ENCODE assay signal across 25 cellular contexts in genomic region chr11:113817162-113817561, GRCh38. TPM values are rescaled to one million over a fixed set of nuclear protein-coding genes. Genes with fewer than 3 reads are reported as not detected.
"Had no signal": no experiment of that assay in that cellular context is flagged by ENCODE, and none has a peak within 500 bp of the region (broad histone marks: within the 10 kb centered on the region; RNA-seq: fewer than 3 reads in every experiment).

No MANE protein-coding gene starts in this region.

- H3K27ac Mint-ChIP-seq: activated CD4-positive, alpha-beta T cell treated with anti-CD3 and anti-CD28 coated beads, Interleukin-2, amount 10 ng/mL, durations not matched to agents 7 days and 5 days; activated CD8-positive, alpha-beta T cell treated with anti-CD3 and anti-CD28 coated beads, Interleukin-2, amount 10 ng/mL, durations not matched to agents 7 days and 5 days; activated naive CD4-positive, alpha-beta T cell treated with anti-CD3 and anti-CD28 coated beads, Interleukin-2, amount 50 U/mL, for 24 hours; effector memory CD8-positive, alpha-beta T cell; naive thymus-derived CD4-positive, alpha-beta T cell; stimulated activated effector memory CD8-positive, alpha-beta T cell treated with anti-CD3 and anti-CD28 coated beads, Interleukin-12 subunit alpha, Interleukin-12 subunit beta, amount 100 ng/mL, for 72 hours had no signal

- H3K4me1 Mint-ChIP-seq: activated CD4-positive, alpha-beta T cell treated with anti-CD3 and anti-CD28 coated beads, Interleukin-2, amount 10 ng/mL, durations not matched to agents 7 days and 5 days; activated naive CD4-positive, alpha-beta T cell treated with anti-CD3 and anti-CD28 coated beads, Interleukin-2, amount 50 U/mL, for 24 hours; stimulated activated effector memory CD8-positive, alpha-beta T cell treated with anti-CD3 and anti-CD28 coated beads, Interleukin-12 subunit alpha, Interleukin-12 subunit beta, amount 100 ng/mL, for 72 hours had no signal

- H3K9me3 ChIP-seq: adrenal gland, left lung, pancreas, right lobe of liver, testis, upper lobe of left lung had no signal

- H3K4me3 Mint-ChIP-seq: activated CD4-positive, alpha-beta T cell treated with anti-CD3 and anti-CD28 coated beads, Interleukin-2, amount 10 ng/mL, durations not matched to agents 7 days and 5 days; activated CD8-positive, alpha-beta T cell treated with anti-CD3 and anti-CD28 coated beads, Interleukin-2, amount 10 ng/mL, durations not matched to agents 7 days and 5 days; activated naive CD4-positive, alpha-beta T cell treated with anti-CD3 and anti-CD28 coated beads, Interleukin-2, amount 50 U/mL, for 24 hours; activated T-cell treated with anti-CD3 and anti-CD28 coated beads, Interleukin-2, amount 50 U/mL, for 4 hours; effector memory CD8-positive, alpha-beta T cell; naive thymus-derived CD4-positive, alpha-beta T cell; stimulated activated effector memory CD8-positive, alpha-beta T cell treated with anti-CD3 and anti-CD28 coated beads, Interleukin-12 subunit alpha, Interleukin-12 subunit beta, amount 100 ng/mL, for 72 hours had no signal

- H3K27me3 ChIP-seq: adrenal gland, left lung, pancreas, right lobe of liver, testis, upper lobe of left lung had no signal

- DNase-seq: activated CD4-positive, alpha-beta T cell treated with anti-CD3 and anti-CD28 coated beads, Interleukin-2, amount 10 ng/mL, durations not matched to agents 7 days and 5 days; activated CD8-positive, alpha-beta T cell treated with anti-CD3 and anti-CD28 coated beads, Interleukin-2, amount 10 ng/mL, durations not matched to agents 7 days and 5 days; activated T-cell treated with anti-CD3 and anti-CD28 coated beads, Interleukin-2, amount 50 U/mL, for 4 hours; adrenal gland; effector memory CD8-positive, alpha-beta T cell; foreskin melanocyte; head of caudate nucleus; left lung; mammary epithelial cell; naive thymus-derived CD4-positive, alpha-beta T cell; pancreas; right lobe of liver; stimulated activated CD4-positive, alpha-beta T cell treated with anti-CD3 and anti-CD28 coated beads, Interleukin-4, amount 100 ng/mL, for 24 hours; T1000; testis; upper lobe of left lung had no signal

- H3K4me1 ChIP-seq: adrenal gland, left lung, pancreas, right lobe of liver, testis, upper lobe of left lung had no signal

- H3K4me3 ChIP-seq: adrenal gland, left lung, pancreas, right lobe of liver, smooth muscle cell, testis, upper lobe of left lung had no signal

- H3K4me2 ChIP-seq: smooth muscle cell had no signal

- H3K9me3 Mint-ChIP-seq: activated CD4-positive, alpha-beta T cell treated with anti-CD3 and anti-CD28 coated beads, Interleukin-2, amount 10 ng/mL, durations not matched to agents 7 days and 5 days; activated naive CD4-positive, alpha-beta T cell treated with anti-CD3 and anti-CD28 coated beads, Interleukin-2, amount 50 U/mL, for 24 hours; activated T-cell treated with anti-CD3 and anti-CD28 coated beads, Interleukin-2, amount 50 U/mL, for 4 hours; effector memory CD8-positive, alpha-beta T cell; naive thymus-derived CD4-positive, alpha-beta T cell; stimulated activated effector memory CD8-positive, alpha-beta T cell treated with anti-CD3 and anti-CD28 coated beads, Interleukin-12 subunit alpha, Interleukin-12 subunit beta, amount 100 ng/mL, for 72 hours had no signal

- H3K27me3 Mint-ChIP-seq: activated CD4-positive, alpha-beta T cell treated with anti-CD3 and anti-CD28 coated beads, Interleukin-2, amount 10 ng/mL, durations not matched to agents 7 days and 5 days; activated naive CD4-positive, alpha-beta T cell treated with anti-CD3 and anti-CD28 coated beads, Interleukin-2, amount 50 U/mL, for 24 hours; effector memory CD8-positive, alpha-beta T cell; naive thymus-derived CD4-positive, alpha-beta T cell had no signal

- H3K27ac ChIP-seq: adrenal gland, left lung, pancreas, right lobe of liver, testis, upper lobe of left lung had no signal

- FAIRE-seq: pancreas had no signal

RNA-seq across cellular contexts. Expression of gene CLDN25, which starts 37.6 kb away (rescaled TPM):
- total RNA-seq: activated CD4-positive, alpha-beta T cell treated with anti-CD3 and anti-CD28 coated beads, Interleukin-2, amount 10 ng/mL, durations not matched to agents 7 days and 5 days; activated CD8-positive, alpha-beta T cell treated with anti-CD3 and anti-CD28 coated beads, Interleukin-2, amount 10 ng/mL, durations not matched to agents 7 days and 5 days; activated T-cell treated with anti-CD3 and anti-CD28 coated beads, Interleukin-2, amount 50 U/mL, for 4 hours; adrenal gland; cardiac septum; dermis microvascular lymphatic vessel endothelial cell; kidney epithelial cell; left lung; mammary epithelial cell; mononuclear cell; naive thymus-derived CD4-positive, alpha-beta T cell; pancreas; pulmonary artery endothelial cell; right lobe of liver; smooth muscle cell; T-helper 1 cell treated with Interleukin-12 subunit alpha and Interleukin-12 subunit beta and Interleukin-4 antibody, amounts not matched to agents 30 ng/mL and 1 ng/mL, for 36 hours; testis; upper lobe of left lung had no signal
- polyA plus RNA-seq: adrenal gland; mammary epithelial cell; naive thymus-derived CD4-positive, alpha-beta T cell; pancreas; smooth muscle cell had no signal
